In the genomic region with DNA sequence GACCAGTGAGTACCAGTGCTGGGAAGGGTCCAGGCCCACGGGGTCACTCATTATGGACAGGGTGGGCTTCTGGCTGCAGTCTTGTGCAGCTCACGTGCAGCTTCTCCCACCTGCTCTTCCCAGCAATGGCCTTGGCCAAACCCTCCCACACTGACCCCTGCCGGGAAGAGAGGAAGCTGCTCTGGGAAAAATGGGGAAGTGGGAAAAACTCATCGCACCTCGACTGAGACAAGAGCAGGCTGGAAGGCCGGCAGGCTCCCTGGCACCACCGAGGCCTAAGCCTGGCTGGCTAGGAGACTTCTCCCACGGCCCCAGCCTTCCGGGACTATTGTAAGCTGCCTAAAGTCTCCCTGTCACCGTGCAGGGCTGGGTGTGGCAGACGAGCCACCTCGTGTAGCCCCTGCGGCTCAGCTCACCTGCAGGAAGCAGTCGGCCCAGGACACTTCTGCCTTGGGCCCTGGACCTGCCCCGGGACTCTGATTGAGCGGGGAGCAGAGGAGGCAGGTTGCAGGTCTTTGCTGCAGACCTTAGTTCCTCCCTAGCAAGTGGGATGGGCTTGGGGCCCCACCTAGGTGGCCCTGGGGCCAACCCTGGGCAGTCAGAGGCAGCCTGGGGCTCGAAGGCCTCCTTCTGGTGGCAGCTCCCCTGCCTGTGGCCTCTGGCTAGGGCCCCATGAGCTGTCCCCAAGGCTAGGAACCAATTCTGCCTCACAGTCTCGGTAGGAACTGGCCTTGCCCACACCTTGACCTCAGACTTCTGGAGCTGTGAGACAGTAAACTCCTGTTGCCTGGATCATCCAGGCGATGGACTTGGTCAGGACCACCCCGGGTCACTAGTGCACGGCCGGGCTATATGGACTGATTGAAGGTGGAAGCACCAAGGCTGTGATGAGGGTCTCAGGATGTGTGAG, we compare ENCODE assay signal across 12 cellular contexts. TPM values are rescaled to one million over a fixed set of nuclear protein-coding genes. Genes with fewer than 3 reads are reported as not detected.
DNase-seq lines count a peak whose midpoint lies in the region; ATAC-seq and TF ChIP-seq lines count a peak whose summit lies in the region.
"Had no signal": no experiment of that assay in that cellular context is flagged by ENCODE, and none has a peak within 500 bp of the region (broad histone marks: within the 10 kb centered on the region; RNA-seq: fewer than 3 reads in every experiment).

No MANE protein-coding gene starts in this region.

- intact Hi-C loops in breast epithelium (cut with DNase I; ENCODE audit: low total_unique reads), result no loop called here
- intact Hi-C loops in CD4-positive, alpha-beta T cell (cut with DNase I, micrococcal nuclease), result no loop called here

- no peak overlapping the region for H3K27ac Mint-ChIP-seq in CD4-positive, alpha-beta T cell

- no peak overlapping the region for H3K4me3 Mint-ChIP-seq in CD4-positive, alpha-beta T cell

- peak; percentile 14 for ATAC-seq in left lobe of liver
- no peak for ATAC-seq in CD4-positive, alpha-beta T cell (ENCODE audit: poor library complexity)
- ATAC-seq in HG02840 (IDR thresholded peaks at IDR 0.05; ENCODE audit: low FRiP score, unreplicated experiment), result no peak
- ATAC-seq in GM21528 (IDR thresholded peaks at IDR 0.05; ENCODE audit: low FRiP score, unreplicated experiment), result no peak

- POLR2A ChIA-PET in AG04449 (lab: Yijun Ruan, JAX), result no interaction called here
- POLR2A ChIA-PET in CD4-positive, alpha-beta T cell (lab: Charles Lee), result no interaction called here

- H3K36me3 Mint-ChIP-seq in CD4-positive, alpha-beta T cell (ENCODE audit: low read depth), result no peaks in the 10 kb centered on the region

- no peaks in the 10 kb centered on the region for H3K4me1 Mint-ChIP-seq in CD4-positive, alpha-beta T cell (ENCODE audit: low read depth)

- DNase-seq in AG04449 (ENCODE audit: low read depth, low spot score), result no peak
- DNase-seq in HT1080 (ENCODE audit: low read depth), result peak; percentile 31
- peak in 1 of 2 donors; percentile 36 for DNase-seq in breast epithelium (ENCODE audit: low spot score in 2 of 2)
- no peak for DNase-seq in left lobe of liver (ENCODE audit: low spot score)
- DNase-seq in CD4-positive, alpha-beta T cell, result no peak
- DNase-seq in LoVo (ENCODE audit: low spot score), result no peak
- DNase-seq: activated CD4-positive, alpha-beta T cell treated with anti-CD3 and anti-CD28 coated beads, Interleukin-2, amount 50 U/mL, for 1 hour; NK-92 treated with Interleukin-12 subunit alpha and Interleukin-12 subunit beta, amount 100 ng/mL, for 24 hours had no signal

- H3K9me3 Mint-ChIP-seq in CD4-positive, alpha-beta T cell, result no peaks in the 10 kb centered on the region

- H3K36me3 ChIP-seq in breast epithelium, result no peaks in the 10 kb centered on the region

- H3K27me3 Mint-ChIP-seq in CD4-positive, alpha-beta T cell, result peaks cover 5% of the 10 kb centered on the region

- H3K9me3 ChIP-seq in breast epithelium, result no peaks in the 10 kb centered on the region
- H3K9me3 ChIP-seq in CD4-positive, alpha-beta T cell (ENCODE audit: control insufficient read depth, low read length), result no peaks in the 10 kb centered on the region

- no peak overlapping the region for H3K27ac ChIP-seq in breast epithelium
- H3K27ac ChIP-seq in CD4-positive, alpha-beta T cell (ENCODE audit: low read depth, low read length), result no peak overlapping the region
- H3K27ac ChIP-seq: HL-60 had no signal

- H3K27me3 ChIP-seq in breast epithelium, result peaks cover 0 to 3% of the 10 kb centered on the region in 2 donors
- peaks cover 4% of the 10 kb centered on the region for H3K27me3 ChIP-seq in CD4-positive, alpha-beta T cell (ENCODE audit: control insufficient read depth, insufficient read depth, low read length)

- H3K4me3 ChIP-seq in AG04449 (ENCODE audit: low read depth, low read length) (no peak overlapping the region), breast epithelium (no peak overlapping the region)

- no peaks in the 10 kb centered on the region for H3K4me1 ChIP-seq in breast epithelium

- CTCF ChIA-PET in AG04449 (lab: Yijun Ruan, JAX), result interaction anchor here (1.1 to 2.6 kb wide), 4 partner anchors 9 to 105 kb away, joined by 5 to 11 read pairs (median 5); no protein-coding TSS in a partner anchor
- CTCF ChIA-PET in CD4-positive, alpha-beta T cell (lab: Charles Lee), result no interaction called here

- TF ChIP-seq CTCF in AG04449 (IDR thresholded peaks at IDR 0.05; ENCODE audit: insufficient read depth, low read length, missing control alignments) (peak; percentile 38), breast epithelium (IDR thresholded peaks at IDR 0.05) (peak in 2 of 3 donors; percentile 11 to 24)
- TF ChIP-seq CTCF in CD4-positive, alpha-beta T cell (IDR thresholded peaks at IDR 0.05), result no peak

- no peak for TF ChIP-seq POLR2A in breast epithelium (IDR thresholded peaks at IDR 0.05)

RNA-seq across cellular contexts. Expression of a gene that starts 23.1 kb away (rescaled TPM):
- total RNA-seq in HT1080 (2014; rRNA removed; shearing (Covaris generic)), result not detected in 2 replicates
- polyA plus RNA-seq in HT1080 (2015; cell fraction: cytosol; rRNA removed), result not detected in 2 replicates
- polyA plus RNA-seq in HT1080 (2015; cell fraction: nucleus; rRNA removed), result not detected in 2 replicates
- total RNA-seq in breast epithelium (not detected), left lobe of liver (not detected)
- not detected for total RNA-seq in CD4-positive, alpha-beta T cell
- total RNA-seq: aorta had no signal
- polyA plus RNA-seq: aorta had no signal

RNA-seq across cellular contexts. Expression of a gene that starts 30.4 kb away (rescaled TPM):
- 9.6 and 14.1 TPM in 2 replicates for total RNA-seq in HT1080 (2014; rRNA removed; shearing (Covaris generic))
- polyA plus RNA-seq in HT1080 (2015; cell fraction: cytosol; rRNA removed), result 7.7 and 8.4 TPM in 2 replicates
- 23.9 and 28.5 TPM in 2 replicates for polyA plus RNA-seq in HT1080 (2015; cell fraction: nucleus; rRNA removed)
- total RNA-seq in breast epithelium, result 10 to 100 TPM; 25.3 to 64.2 (median 27.8) TPM
- total RNA-seq in left lobe of liver, result 3.6 TPM
- total RNA-seq in CD4-positive, alpha-beta T cell, result 1 to 10 TPM; 6.7 to 9.1 TPM

RNA-seq across cellular contexts. Expression of a gene that starts 36.7 kb away (rescaled TPM):
- total RNA-seq in HT1080 (2014; rRNA removed; shearing (Covaris generic)), result not detected in 2 replicates
- polyA plus RNA-seq in HT1080 (2015; cell fraction: cytosol; rRNA removed), result not detected in 2 replicates
- polyA plus RNA-seq in HT1080 (2015; cell fraction: nucleus; rRNA removed), result not detected in 2 replicates
- total RNA-seq in breast epithelium (not detected), left lobe of liver (not detected)
- total RNA-seq in CD4-positive, alpha-beta T cell, result not detected
- total RNA-seq: aorta had no signal
- polyA plus RNA-seq: aorta had no signal
